In genomic region chr11:125902927-125903752, GRCh38 we compare ENCODE assay signal across 8 cellular contexts. TPM values are rescaled to one million over a fixed set of nuclear protein-coding genes. Genes with fewer than 3 reads are reported as not detected.
DNase-seq lines count a peak whose midpoint lies in the region; ATAC-seq and TF ChIP-seq lines count a peak whose summit lies in the region.

Gene PUS3, minus strand, starts transcription at chr11:125903206. Its CDS starts 6,922 bp downstream, at chr11:125896284.

- H3K27me3 ChIP-seq in osteoblast (ENCODE audit: insufficient read depth, low read length), result peaks cover 28% of the 10 kb centered on the region
- peaks cover 7% of the 10 kb centered on the region for H3K27me3 ChIP-seq in thoracic aorta (replicated peaks; ENCODE audit: insufficient read depth)

- peak; percentile 94 for ATAC-seq in HG02610 (IDR thresholded peaks at IDR 0.05; ENCODE audit: unreplicated experiment)
- peak; percentile 85 to 96 for ATAC-seq in activated naive CD4-positive, alpha-beta T cell treated with anti-CD3 and anti-CD28 coated beads, Interleukin-2, amount 50 U/mL, for 72 hours
- peak; percentile 57 for ATAC-seq in thoracic aorta (ENCODE audit: insufficient number of reproducible peaks, low FRiP score, low read depth)

- H4K20me1 ChIP-seq in osteoblast (ENCODE audit: insufficient read depth, low read length), result no peaks in the 10 kb centered on the region

- no peak for TF ChIP-seq CTCF in GM10248 (IDR thresholded peaks at IDR 0.05; ENCODE audit: control extremely low read depth, extremely low read depth, low read depth, missing control alignments)
- no peak for TF ChIP-seq CTCF in osteoblast (IDR thresholded peaks at IDR 0.05; ENCODE audit: extremely low read depth, low read depth, low read length)
- TF ChIP-seq CTCF in thoracic aorta (IDR thresholded peaks at IDR 0.05), result no peak

- H3K4me2 ChIP-seq in osteoblast (ENCODE audit: insufficient read depth, low read length), result peak within 1 kb of the TSS; percentile 89

- H3K4me3 ChIP-seq in osteoblast (ENCODE audit: insufficient read depth, low read length), result peak within 1 kb of the TSS; percentile 88
- peak within 1 kb of the TSS; percentile 91 for H3K4me3 ChIP-seq in thoracic aorta

- no peaks in the 10 kb centered on the region for H3K9me3 ChIP-seq in osteoblast (ENCODE audit: low read depth, low read length)
- no peaks in the 10 kb centered on the region for H3K9me3 ChIP-seq in thoracic aorta

- H2AFZ ChIP-seq in osteoblast (ENCODE audit: low read length), result peak within 1 kb of the TSS; percentile 98

- DNase-seq in GM10248 (ENCODE audit: extremely low spot score) (peak; percentile 91), NCI-H1092 treated with DMSO at 0.1 percent for 48 hours (lab: John Stamatoyannopoulos, UW) (peak; percentile 96), SKM-1 (lab: John Stamatoyannopoulos, UW; ENCODE audit: unreplicated experiment) (peak; percentile 81), glomerular visceral epithelial cell (ENCODE audit: extremely low spot score) (peak; percentile 78), osteoblast (ENCODE audit: insufficient read length, low spot score, missing footprints) (peak; percentile 95), thoracic aorta (ENCODE audit: low spot score) (peak; percentile 79)
- peak; percentile 82 to 90 for DNase-seq in activated naive CD4-positive, alpha-beta T cell treated with anti-CD3 and anti-CD28 coated beads, Interleukin-2, amount 50 U/mL, for 72 hours (ENCODE audit: low spot score in 2 of 2)

- CTCF ChIA-PET in GM10248 (lab: Yijun Ruan, JAX), result interaction anchor here (0.9 to 2.7 kb wide), 8 partner anchors 8 to 290 kb away, joined by 3 to 8 read pairs (median 3); partner anchors contain the start of gene HYLS1

- peaks cover 30% of the 10 kb centered on the region for H3K79me2 ChIP-seq in osteoblast (ENCODE audit: insufficient read depth, low read length)

- H3K4me1 ChIP-seq in osteoblast (ENCODE audit: insufficient read depth, low read length), result peaks cover 11% of the 10 kb centered on the region
- H3K4me1 ChIP-seq in thoracic aorta (ENCODE audit: control insufficient read depth in 1 of 2, low read depth in 2 of 2), result peaks cover 14 to 19% of the 10 kb centered on the region in 2 donors

- peaks cover 23 to 30% of the 10 kb centered on the region in 2 donors for H3K36me3 Mint-ChIP-seq in activated naive CD4-positive, alpha-beta T cell treated with anti-CD3 and anti-CD28 coated beads, Interleukin-2, amount 50 U/mL, for 72 hours

- POLR2A ChIA-PET in GM10248 (lab: Yijun Ruan, JAX), result interaction anchor here (0.7 to 1.0 kb wide), 2 partner anchors 10 to 16 kb away, joined by 3 to 5 read pairs; partner anchors contain the start of gene HYLS1

- peak within 1 kb of the TSS; percentile 78 for H3K27ac ChIP-seq in osteoblast (ENCODE audit: low read depth, low read length)
- H3K27ac ChIP-seq in thoracic aorta, result peak within 1 kb of the TSS; percentile 81 to 83

- H3K27ac Mint-ChIP-seq in activated naive CD4-positive, alpha-beta T cell treated with anti-CD3 and anti-CD28 coated beads, Interleukin-2, amount 50 U/mL, for 72 hours, result peak within 1 kb of the TSS; percentile 94 to 99

- peaks cover 18% of the 10 kb centered on the region for H3K36me3 ChIP-seq in osteoblast (ENCODE audit: insufficient read depth, low read length)
- H3K36me3 ChIP-seq in thoracic aorta, result peaks cover 5% of the 10 kb centered on the region

- peaks cover 0 to 3% of the 10 kb centered on the region in 2 donors for H3K9me3 Mint-ChIP-seq in activated naive CD4-positive, alpha-beta T cell treated with anti-CD3 and anti-CD28 coated beads, Interleukin-2, amount 50 U/mL, for 72 hours

RNA-seq across cellular contexts. Expression of gene PUS3, which starts in this region (rescaled TPM):
- total RNA-seq in activated naive CD4-positive, alpha-beta T cell treated with anti-CD3 and anti-CD28 coated beads, Interleukin-2, amount 50 U/mL, for 72 hours, result 10 to 100 TPM; 10.2 to 32.2 TPM
- 13.6 and 14.1 TPM in 2 replicates for total RNA-seq in osteoblast
- 10 to 100 TPM in 1 of 2 donors, 1 to 10 TPM in 1; 1.6 to 16.9 TPM for total RNA-seq in thoracic aorta

Comparison
In these comparisons a context has a peak if more than half of its experiments do, and no peak if none do; other contexts are left out.
1. Peak in every context shown above with its lines: DNase-seq, ATAC-seq, H3K4me3 ChIP-seq and H3K27ac ChIP-seq.